In genomic region chr1:191279266-191279800, GRCh38 we compare ENCODE assay signal across 15 cellular contexts.
DNase-seq lines count a peak whose midpoint lies in the region; ATAC-seq, FAIRE-seq and TF ChIP-seq lines count a peak whose summit lies in the region.
"Had no signal": no experiment of that assay in that cellular context is flagged by ENCODE, and none has a peak within 500 bp of the region (broad histone marks: within the 10 kb centered on the region; RNA-seq: fewer than 3 reads in every experiment).

No MANE protein-coding gene starts in this region.

- in situ Hi-C loops in K562 (cut with MboI): no loop called here

- TF ChIP-seq EP300 in A549 (IDR thresholded peaks at IDR 0.05) (no peak), K562 (IDR thresholded peaks at IDR 0.05; ENCODE audit: low read length) (no peak), SK-N-SH (IDR thresholded peaks at IDR 0.05; ENCODE audit: borderline replicate concordance in 1 of 2, low read depth in 1 of 2, low read length in 1 of 2) (no peak)

- H3K4me2 ChIP-seq in A549 (no peak overlapping the region), K562 (ENCODE audit: insufficient read depth, low read length) (no peak overlapping the region), SK-N-SH (no peak overlapping the region)
- H3K4me2 ChIP-seq: KMS-11 had no signal

- peaks cover 14% of the 10 kb centered on the region; the same call in 2 of the 3 replicates for H3K9me3 ChIP-seq in A549
- peaks cover 4% of the 10 kb centered on the region for H3K9me3 ChIP-seq in K562 (replicated peaks; ENCODE audit: control insufficient read depth, insufficient read depth, low read depth, low read length)
- no peaks in the 10 kb centered on the region for H3K9me3 ChIP-seq in SK-N-SH

- H3K4me1 ChIP-seq in A549 (no peaks in the 10 kb centered on the region), K562 (replicated peaks in 1 of 2; ENCODE audit: control insufficient read depth in 2 of 2, insufficient read depth in 2 of 2, low read length in 2 of 2) (no peaks in the 10 kb centered on the region), SK-N-SH (ENCODE audit: control insufficient read depth in 1 of 2, insufficient read depth in 2 of 2, low read depth in 1 of 2, low read length in 1 of 2) (no peaks in the 10 kb centered on the region)

- no peaks in the 10 kb centered on the region for H4K20me1 ChIP-seq in K562 (replicated peaks; ENCODE audit: control insufficient read depth, insufficient read depth, low read length)
- H4K20me1 ChIP-seq in SK-N-SH (ENCODE audit: insufficient read depth): no peaks in the 10 kb centered on the region

- H3K9me2 ChIP-seq in SK-N-SH: no peaks in the 10 kb centered on the region

- intact Hi-C loops in K562 (cut with micrococcal nuclease) (no loop called here), sciatic nerve (cut with DNase I) (no loop called here)

- CTCF ChIA-PET in A549 (lab: Yijun Ruan, JAX) (no interaction called here), K562 (lab: Yijun Ruan, JAX; ENCODE audit: low intra/inter-chr PET ratio) (no interaction called here), SK-N-SH (lab: Yijun Ruan, JAX) (no interaction called here)

- H3K4me3 ChIP-seq in A549 (no peak overlapping the region), K562 (no peak overlapping the region), SK-N-SH (ENCODE audit: low read depth in 2 of 2, low read length in 1 of 2) (no peak overlapping the region)

- 60% methylated on average over 2 of the region's 2 CpGs for WGBS in A549 (ENCODE audit: missing lambda C conversion rate)
- WGBS in K562 (ENCODE audit: insufficient coverage, low coverage, missing lambda C conversion rate): 17% methylated on average over 2 of the region's 2 CpGs
- WGBS in SK-N-SH (ENCODE audit: low lambda C conversion rate): 28% methylated on average over 2 of the region's 2 CpGs

- no peak overlapping the region for H3K9ac ChIP-seq in K562 (ENCODE audit: insufficient read depth in 1 of 2, low read depth in 2 of 2, low read length in 2 of 2)
- no peak overlapping the region for H3K9ac ChIP-seq in SK-N-SH
- H3K9ac ChIP-seq: KMS-11 had no signal

- H3K27ac ChIP-seq in A549 (no peak overlapping the region), K562 (ENCODE audit: extremely low read depth, low read depth, low read length) (no peak overlapping the region), SK-N-SH (ENCODE audit: low read depth in 2 of 2, low read length in 1 of 2) (no peak overlapping the region)
- H3K27ac ChIP-seq: HL-60, KMS-11 had no signal

- H3K9me1 ChIP-seq in K562 (ENCODE audit: control insufficient read depth, insufficient read depth, low read length): no peaks in the 10 kb centered on the region

- BruUV-seq in K562 (replicated peaks; lab: Mats Ljungman, UMichigan): no TSS peak

- no peaks in the 10 kb centered on the region for H3F3A ChIP-seq in SK-N-SH (replicated peaks; ENCODE audit: insufficient read depth)

- TF ChIP-seq POLR2A in A549 (IDR thresholded peaks at IDR 0.05; ENCODE audit: low read length) (no peak), K562 (conservative IDR thresholded peaks at IDR 0.05) (no peak)

- H3K79me2 ChIP-seq in K562 (ENCODE audit: control insufficient read depth, insufficient read depth, low read length) (no peaks in the 10 kb centered on the region), SK-N-SH (ENCODE audit: insufficient read depth) (no peaks in the 10 kb centered on the region)

- POLR2A ChIA-PET in A549 (lab: Yijun Ruan, JAX): no interaction called here
- POLR2A ChIA-PET in K562 (lab: Yijun Ruan, JAX): interaction anchor here (0.6 kb wide), 1 partner anchor 297 kb away, joined by 4 read pairs; no protein-coding TSS in a partner anchor
- POLR2A ChIA-PET in SK-N-SH (lab: Yijun Ruan, JAX): no interaction called here

- no peak for TF ChIP-seq CTCF in A549 (IDR thresholded peaks at IDR 0.05)
- TF ChIP-seq CTCF in K562 (IDR thresholded peaks at IDR 0.05 in 2 of 3, conservative IDR thresholded peaks at IDR 0.05 in 1 of 3; ENCODE audit: insufficient read depth in 2 of 3, low read depth in 1 of 3, low read length in 3 of 3): no peak
- TF ChIP-seq CTCF in SK-N-SH (IDR thresholded peaks at IDR 0.05): no peak

- H3K27me3 ChIP-seq in K562 (ENCODE audit: control insufficient read depth in 2 of 2, insufficient read depth in 2 of 2, low read length in 2 of 2) (no peaks in the 10 kb centered on the region), SK-N-SH (ENCODE audit: insufficient read depth) (no peaks in the 10 kb centered on the region)

- no peaks in the 10 kb centered on the region for H3K36me3 ChIP-seq in K562 (ENCODE audit: control insufficient read depth, insufficient read depth, low read length)
- no peaks in the 10 kb centered on the region for H3K36me3 ChIP-seq in SK-N-SH (replicated peaks in 1 of 2; ENCODE audit: control insufficient read depth in 1 of 2, insufficient read depth in 2 of 2, low read length in 1 of 2)

- no peak for FAIRE-seq in A549 (lab: Jason Lieb, UNC)
- FAIRE-seq in K562 (lab: Jason Lieb, UNC): no peak
- FAIRE-seq: GM19239, H54 had no signal

- H2AFZ ChIP-seq in K562 (ENCODE audit: low read depth, low read length): no peak overlapping the region
- no peak overlapping the region for H2AFZ ChIP-seq in SK-N-SH (ENCODE audit: low read depth)

- DNase-seq in A549 (ENCODE audit: low read depth in 1 of 2, low spot score in 1 of 2) (no peak), DMS53 treated with DMSO at 0.1 percent for 48 hours (lab: John Stamatoyannopoulos, UW; ENCODE audit: unreplicated experiment) (peak; percentile 6), K562 (ENCODE audit: extremely low read depth in 1 of 4, low spot score in 3 of 4) (no peak), kidney tubule cell (ENCODE audit: low spot score) (peak; percentile 18), SK-N-SH (no peak), sciatic nerve (ENCODE audit: low spot score) (no peak)
- DNase-seq: C1 segment of cervical spinal cord; CD4-positive, alpha-beta T cell; DMS153; GF-D8 had no signal

- ATAC-seq in A549: no peak
- no peak for ATAC-seq in K562
- ATAC-seq in GM19467 (IDR thresholded peaks at IDR 0.05; ENCODE audit: unreplicated experiment): no peak
- no peak for ATAC-seq in sciatic nerve

- TF ChIP-seq RAD21 in A549 (conservative IDR thresholded peaks at IDR 0.05 in 1 of 2, IDR thresholded peaks at IDR 0.05 in 1 of 2): no peak
- TF ChIP-seq RAD21 in K562 (CRISPR knock-in tag; conservative IDR thresholded peaks at IDR 0.05 in 1 of 2, IDR thresholded peaks at IDR 0.05 in 1 of 2): no peak
- no peak for TF ChIP-seq RAD21 in SK-N-SH (IDR thresholded peaks at IDR 0.05; ENCODE audit: low read length)

TF ChIP-seq in A549, 52 proteins besides CTCF, POLR2A, EP300 and RAD21:
- TF ChIP-seq TFCP2L1 (CRISPR knock-in tag; IDR thresholded peaks at IDR 0.05) (no peak), FOSL2 (IDR thresholded peaks at IDR 0.05) (no peak), FOSL2 (CRISPR knock-in tag; IDR thresholded peaks at IDR 0.05) (0 out of 2 replicates have a peak, but pooled peaks have one; percentile 12), MYC (IDR thresholded peaks at IDR 0.05; ENCODE audit: borderline replicate concordance, low read length) (no peak), EHF (CRISPR knock-in tag; IDR thresholded peaks at IDR 0.05) (no peak), RNF2 (IDR thresholded peaks at IDR 0.05; ENCODE audit: borderline replicate concordance, low read depth) (no peak), FOSB (CRISPR knock-in tag; IDR thresholded peaks at IDR 0.05) (no peak), CEBPB (IDR thresholded peaks at IDR 0.05) (peak in 1 of 2 experiments; percentile 28; a peak in 1 of 4 replicates)

TF ChIP-seq in K562, 482 proteins besides CTCF, POLR2A, EP300 and RAD21 (continues in another document):
- TF ChIP-seq CEBPG (CRISPR knock-in tag; IDR thresholded peaks at IDR 0.05): no peak
- peak in 1 of 2 experiments; percentile 87; a peak in 2 of 4 replicates for TF ChIP-seq CEBPG (tag; conservative IDR thresholded peaks at IDR 0.05 in 1 of 2, IDR thresholded peaks at IDR 0.05 in 1 of 2)
- peak; percentile 81 for TF ChIP-seq CEBPB (tag; IDR thresholded peaks at IDR 0.05)
- no peak for TF ChIP-seq ZNF444 (CRISPR knock-in tag; IDR thresholded peaks at IDR 0.05)
- TF ChIP-seq MEIS2 (IDR thresholded peaks at IDR 0.05; ENCODE audit: partially characterized antibody): no peak
- TF ChIP-seq XRCC3 (IDR thresholded peaks at IDR 0.05): no peak

TF ChIP-seq in SK-N-SH, 30 proteins besides CTCF, POLR2A, EP300 and RAD21:
- TF ChIP-seq YY1 (IDR thresholded peaks at IDR 0.05; ENCODE audit: low read depth) (no peak), SMC3 (IDR thresholded peaks at IDR 0.05; ENCODE audit: low read depth, low read length) (no peak), NFIC (IDR thresholded peaks at IDR 0.05; ENCODE audit: borderline replicate concordance) (no peak), GABPA (IDR thresholded peaks at IDR 0.05; ENCODE audit: low read depth) (no peak), POLR2AphosphoS5 (IDR thresholded peaks at IDR 0.05; ENCODE audit: low read depth, low read length) (no peak), RCOR1 (IDR thresholded peaks at IDR 0.05; ENCODE audit: low read length) (no peak), EZH2phosphoT487 (IDR thresholded peaks at IDR 0.05; ENCODE audit: borderline replicate concordance, low read depth) (no peak), RXRA (IDR thresholded peaks at IDR 0.05; ENCODE audit: borderline replicate concordance, low read depth) (no peak), MEF2A (IDR thresholded peaks at IDR 0.05; ENCODE audit: borderline replicate concordance, low read depth) (no peak), USF2 (IDR thresholded peaks at IDR 0.05; ENCODE audit: borderline replicate concordance, low read depth, low read length) (no peak)
- TF ChIP-seq, protein P1, sequence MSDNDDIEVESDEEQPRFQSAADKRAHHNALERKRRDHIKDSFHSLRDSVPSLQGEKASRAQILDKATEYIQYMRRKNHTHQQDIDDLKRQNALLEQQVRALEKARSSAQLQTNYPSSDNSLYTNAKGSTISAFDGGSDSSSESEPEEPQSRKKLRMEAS (IDR thresholded peaks at IDR 0.05; ENCODE audit: low read depth): no peak
TF ChIP-seq in SK-N-SH: peak in this region for 0.

Comparison
In these comparisons a context has a peak if more than half of its experiments do, and no peak if none do; other contexts are left out.
1. DNase-seq: peak in DMS53 treated with DMSO at 0.1 percent for 48 hours (single experiment) and kidney tubule cell (single experiment); none in A549 (0 of 2), K562 (0 of 4), SK-N-SH (single experiment) and sciatic nerve (single experiment).